Comparison of ENCODE assay signal across 1 cellular context in genomic region chr18:75712124-75712867, GRCh38.
TF ChIP-seq lines count a peak whose summit lies in the region.
"Not testable (repeated sequence)": the region's sequence is repeated elsewhere in the genome, so short reads cannot be mapped to it uniquely, and the experiment has no call there.

No MANE protein-coding gene starts in this region.

TF ChIP-seq in K562, 482 proteins besides CTCF, POLR2A, EP300 and RAD21 (continued from another document):
- TF ChIP-seq ZNF639 (CRISPR knock-in tag; conservative IDR thresholded peaks at IDR 0.05 in 1 of 2, IDR thresholded peaks at IDR 0.05 in 1 of 2), result peak in 1 of 2 experiments; percentile 68; a peak in 2 of 4 replicates
- TF ChIP-seq ZNF175 (CRISPR knock-in tag; IDR thresholded peaks at IDR 0.05; ENCODE audit: low read depth), result 0 out of 2 replicates have a peak, but pooled peaks have one; percentile 51
- peak; percentile 81 to 95 (median 89) for TF ChIP-seq YY1 (IDR thresholded peaks at IDR 0.05; ENCODE audit: borderline replicate concordance in 1 of 3, control insufficient read depth in 1 of 3, extremely low read depth in 1 of 3, insufficient read depth in 3 of 3, insufficient read length in 1 of 3, insufficient replicate concordance in 2 of 3, low read depth in 1 of 3, low read length in 2 of 3)
- TF ChIP-seq ZNF197 (CRISPR knock-in tag; IDR thresholded peaks at IDR 0.05; ENCODE audit: low read depth), result 0 out of 2 replicates have a peak, but pooled peaks have one; percentile 82
- peak; percentile 84 for TF ChIP-seq TEAD4 (IDR thresholded peaks at IDR 0.05; ENCODE audit: low read length)
- TF ChIP-seq TEAD4 (CRISPR knock-in tag; IDR thresholded peaks at IDR 0.05; ENCODE audit: borderline replicate concordance), result not testable (repeated sequence)
- peak; percentile 66; the same call in 1 of the 2 replicates for TF ChIP-seq ZNF584 (CRISPR knock-in tag; IDR thresholded peaks at IDR 0.05; ENCODE audit: low read depth)
- 0 out of 2 replicates have a peak, but pooled peaks have one; percentile 16 for TF ChIP-seq GABPA (tag; conservative IDR thresholded peaks at IDR 0.05; ENCODE audit: low read depth)
- TF ChIP-seq LCOR (CRISPR knock-in tag; IDR thresholded peaks at IDR 0.05), result 0 out of 2 replicates have a peak, but pooled peaks have one; percentile 52
- TF ChIP-seq ZC3H11A (IDR thresholded peaks at IDR 0.05; ENCODE audit: low read depth, low read length), result peak; percentile 92
- TF ChIP-seq HCFC1 (IDR thresholded peaks at IDR 0.05; ENCODE audit: low read depth, low read length), result peak; percentile 32; the same call in 1 of the 2 replicates
